In genomic region chr2:218852911-218853667, GRCh38 we compare ENCODE assay signal across 9 cellular contexts. TPM values are rescaled to one million over a fixed set of nuclear protein-coding genes. Genes with fewer than 3 reads are reported as not detected.
DNase-seq lines count a peak whose midpoint lies in the region; ATAC-seq and TF ChIP-seq lines count a peak whose summit lies in the region.
"Had no signal": no experiment of that assay in that cellular context is flagged by ENCODE, and none has a peak within 500 bp of the region (broad histone marks: within the 10 kb centered on the region; RNA-seq: fewer than 3 reads in every experiment).

No MANE protein-coding gene starts in this region.

- H3K27ac ChIP-seq in gastroesophageal sphincter (no peak overlapping the region), trophoblast cell (ENCODE audit: low read depth, low read length) (peak overlapping the region; percentile 12), vagina (no peak overlapping the region)
- H3K27ac ChIP-seq: SJSA1 had no signal

- intact Hi-C loops in activated T-helper 1 cell treated with anti-CD3 and anti-CD28 coated beads, Interleukin-12 subunit alpha, Interleukin-12 subunit beta, Interleukin-2, Interleukin-4 antibody, amounts not matched to agents 30 ng/mL and 10 ng/mL and 1 ng/mL, durations not matched to agents 14 hours and 24 hours and 36 hours (cut with micrococcal nuclease): loop anchor here (1.0 to 10.0 kb wide), 3 partner anchors 45 to 302 kb away; no protein-coding TSS in a partner anchor
- intact Hi-C loops in vagina (cut with DNase I): no loop called here

- no peaks in the 10 kb centered on the region for H3K79me2 ChIP-seq in trophoblast cell (ENCODE audit: control insufficient read depth, insufficient read depth, low read length, poor library complexity)

- H3K4me3 Mint-ChIP-seq in activated T-helper 1 cell treated with anti-CD3 and anti-CD28 coated beads, Interleukin-12 subunit alpha, Interleukin-12 subunit beta, Interleukin-2, Interleukin-4 antibody, amounts not matched to agents 30 ng/mL and 10 ng/mL and 1 ng/mL, durations not matched to agents 14 hours and 24 hours and 36 hours: no peak overlapping the region

- TF ChIP-seq POLR2A in gastroesophageal sphincter (IDR thresholded peaks at IDR 0.05) (no peak), vagina (IDR thresholded peaks at IDR 0.05) (no peak)

- no peak overlapping the region for H3K4ac ChIP-seq in trophoblast cell (ENCODE audit: low read depth, low read length)

- no peak overlapping the region for H2AK5ac ChIP-seq in trophoblast cell (ENCODE audit: low read length)

- H3K36me3 ChIP-seq in gastroesophageal sphincter (no peaks in the 10 kb centered on the region), trophoblast cell (ENCODE audit: control insufficient read depth in 1 of 2, insufficient read depth in 2 of 2, low read length in 2 of 2) (no peaks in the 10 kb centered on the region), vagina (no peaks in the 10 kb centered on the region)
- H3K36me3 ChIP-seq: SJSA1 had no signal

- 21 to 32% methylated on average over 5 to 7 of the region's 16 CpGs for WGBS in gastroesophageal sphincter (ENCODE audit: low coverage in 1 of 2), 2 donors
- no CpG with 5 or more reads among the region's 16 CpGs for WGBS in trophoblast cell (ENCODE audit: extremely low coverage, insufficient coverage, insufficient read length)

- H4K8ac ChIP-seq in trophoblast cell (ENCODE audit: low read depth, low read length): no peak overlapping the region

- peak overlapping the region; percentile 75 for H4K91ac ChIP-seq in trophoblast cell (ENCODE audit: low read depth, low read length)

- H3K23ac ChIP-seq in trophoblast cell (ENCODE audit: low read length): no peak overlapping the region

- TF ChIP-seq CTCF in gastroesophageal sphincter (IDR thresholded peaks at IDR 0.05) (peak in 3 of 4 experiments; percentile 55 to 72 (median 59)), vagina (IDR thresholded peaks at IDR 0.05) (peak; percentile 50 to 62 (median 62))

- H3K27me3 ChIP-seq in gastroesophageal sphincter (peaks cover 97% of the 10 kb centered on the region), trophoblast cell (ENCODE audit: insufficient read depth, low read length) (no peaks in the 10 kb centered on the region), vagina (no peaks in the 10 kb centered on the region)

- no peak overlapping the region for H3K9ac ChIP-seq in trophoblast cell (ENCODE audit: low read length)

- no peak overlapping the region for H4K12ac ChIP-seq in trophoblast cell (ENCODE audit: low read depth, low read length)

- no peak overlapping the region for H2AFZ ChIP-seq in trophoblast cell (ENCODE audit: insufficient read depth, low read length, poor library complexity)

- H3K18ac ChIP-seq in trophoblast cell (ENCODE audit: low read length): no peak overlapping the region

- H3K79me1 ChIP-seq in trophoblast cell (ENCODE audit: low read length): peaks cover 12% of the 10 kb centered on the region

- H3K4me1 ChIP-seq in gastroesophageal sphincter (no peaks in the 10 kb centered on the region), trophoblast cell (ENCODE audit: control insufficient read depth in 1 of 2, insufficient read depth in 2 of 2, low read length in 2 of 2) (peaks cover 41 to 45% of the 10 kb centered on the region in 2 experiments), vagina (no peaks in the 10 kb centered on the region)
- H3K4me1 ChIP-seq: SJSA1 had no signal

- peak overlapping the region; percentile 32 for H3K4me2 ChIP-seq in trophoblast cell (ENCODE audit: low read length)

- H3K4me1 Mint-ChIP-seq in activated T-helper 1 cell treated with anti-CD3 and anti-CD28 coated beads, Interleukin-12 subunit alpha, Interleukin-12 subunit beta, Interleukin-2, Interleukin-4 antibody, amounts not matched to agents 30 ng/mL and 10 ng/mL and 1 ng/mL, durations not matched to agents 14 hours and 24 hours and 36 hours (ENCODE audit: low read depth): no peaks in the 10 kb centered on the region

- H2BK12ac ChIP-seq in trophoblast cell (ENCODE audit: low read length): peak overlapping the region; percentile 9

- peak overlapping the region; percentile 54 for H3K14ac ChIP-seq in trophoblast cell (ENCODE audit: low read length)

- TF ChIP-seq EP300 in gastroesophageal sphincter (IDR thresholded peaks at IDR 0.05): no peak

- ATAC-seq in gastroesophageal sphincter: peak; percentile 59

- no peaks in the 10 kb centered on the region for H3K9me3 ChIP-seq in gastroesophageal sphincter
- H3K9me3 ChIP-seq in trophoblast cell (ENCODE audit: insufficient read depth, low read depth, low read length): no peaks in the 10 kb centered on the region
- no peaks in the 10 kb centered on the region for H3K9me3 ChIP-seq in vagina
- H3K9me3 ChIP-seq: SJSA1 had no signal

- H3K27ac Mint-ChIP-seq in activated T-helper 1 cell treated with anti-CD3 and anti-CD28 coated beads, Interleukin-12 subunit alpha, Interleukin-12 subunit beta, Interleukin-2, Interleukin-4 antibody, amounts not matched to agents 30 ng/mL and 10 ng/mL and 1 ng/mL, durations not matched to agents 14 hours and 24 hours and 36 hours: no peak overlapping the region

- H3K4me3 ChIP-seq in gastroesophageal sphincter (no peak overlapping the region), trophoblast cell (ENCODE audit: low read depth, low read length) (no peak overlapping the region), vagina (no peak overlapping the region)
- H3K4me3 ChIP-seq: SJSA1 had no signal

- H3K9me3 Mint-ChIP-seq in activated T-helper 1 cell treated with anti-CD3 and anti-CD28 coated beads, Interleukin-12 subunit alpha, Interleukin-12 subunit beta, Interleukin-2, Interleukin-4 antibody, amounts not matched to agents 30 ng/mL and 10 ng/mL and 1 ng/mL, durations not matched to agents 14 hours and 24 hours and 36 hours: no peaks in the 10 kb centered on the region

- H2BK120ac ChIP-seq in trophoblast cell (ENCODE audit: insufficient read depth, low read length, poor library complexity): peak overlapping the region; percentile 55

- H3K36me3 Mint-ChIP-seq in activated T-helper 1 cell treated with anti-CD3 and anti-CD28 coated beads, Interleukin-12 subunit alpha, Interleukin-12 subunit beta, Interleukin-2, Interleukin-4 antibody, amounts not matched to agents 30 ng/mL and 10 ng/mL and 1 ng/mL, durations not matched to agents 14 hours and 24 hours and 36 hours (ENCODE audit: low read depth): no peaks in the 10 kb centered on the region

- peaks cover 63% of the 10 kb centered on the region for H3K27me3 Mint-ChIP-seq in activated T-helper 1 cell treated with anti-CD3 and anti-CD28 coated beads, Interleukin-12 subunit alpha, Interleukin-12 subunit beta, Interleukin-2, Interleukin-4 antibody, amounts not matched to agents 30 ng/mL and 10 ng/mL and 1 ng/mL, durations not matched to agents 14 hours and 24 hours and 36 hours (ENCODE audit: insufficient read depth)

- DNase-seq in D341Med (ENCODE audit: low spot score): peak; percentile 60
- peak; percentile 79 for DNase-seq in HuH-7 (ENCODE audit: low spot score)
- peak; percentile 46 for DNase-seq in RKO (ENCODE audit: low spot score)
- DNase-seq in activated T-helper 1 cell treated with anti-CD3 and anti-CD28 coated beads, Interleukin-12 subunit alpha, Interleukin-12 subunit beta, Interleukin-2, Interleukin-4 antibody, amounts not matched to agents 30 ng/mL and 10 ng/mL and 1 ng/mL, durations not matched to agents 14 hours and 24 hours and 36 hours (ENCODE audit: low spot score): peak; percentile 18
- DNase-seq in trophoblast cell: peak; percentile 37 to 71
- no peak for DNase-seq in vagina (ENCODE audit: extremely low spot score in 2 of 2)
- DNase-seq in occipital lobe (lab: John Stamatoyannopoulos, UW): no peak

- H2BK5ac ChIP-seq in trophoblast cell (ENCODE audit: low read depth, low read length, poor library complexity): no peak overlapping the region

RNA-seq across cellular contexts. Expression of gene WNT6, which starts 6.5 kb away (rescaled TPM):
- not detected in 2 replicates for total RNA-seq in activated T-helper 1 cell treated with anti-CD3 and anti-CD28 coated beads, Interleukin-12 subunit alpha, Interleukin-12 subunit beta, Interleukin-2, Interleukin-4 antibody, amounts not matched to agents 30 ng/mL and 10 ng/mL and 1 ng/mL, durations not matched to agents 14 hours and 24 hours and 36 hours
- 1 to 10 TPM; 1.3 to 4.2 (median 4.0) TPM for total RNA-seq in gastroesophageal sphincter
- polyA plus RNA-seq in trophoblast cell (2013): 22.5 and 23.5 TPM in 2 replicates
- 2.0 TPM for total RNA-seq in vagina
- total RNA-seq in occipital lobe: not detected
- total RNA-seq: SJSA1 had no signal

RNA-seq across cellular contexts. Expression of gene PRKAG3, which starts 21.5 kb away (rescaled TPM):
- total RNA-seq in activated T-helper 1 cell treated with anti-CD3 and anti-CD28 coated beads, Interleukin-12 subunit alpha, Interleukin-12 subunit beta, Interleukin-2, Interleukin-4 antibody, amounts not matched to agents 30 ng/mL and 10 ng/mL and 1 ng/mL, durations not matched to agents 14 hours and 24 hours and 36 hours: not detected in 2 replicates
- not detected for total RNA-seq in gastroesophageal sphincter
- polyA plus RNA-seq in trophoblast cell (2013): not detected in 2 replicates
- total RNA-seq in vagina: not detected
- total RNA-seq in occipital lobe: not detected
- total RNA-seq: SJSA1 had no signal

RNA-seq across cellular contexts. Expression of gene WNT10A, which starts 27.6 kb away (rescaled TPM):
- 0.10 and 0.18 TPM in 2 replicates for total RNA-seq in activated T-helper 1 cell treated with anti-CD3 and anti-CD28 coated beads, Interleukin-12 subunit alpha, Interleukin-12 subunit beta, Interleukin-2, Interleukin-4 antibody, amounts not matched to agents 30 ng/mL and 10 ng/mL and 1 ng/mL, durations not matched to agents 14 hours and 24 hours and 36 hours
- total RNA-seq in gastroesophageal sphincter: not detected
- polyA plus RNA-seq in trophoblast cell (2013): 0.15 and 0.22 TPM in 2 replicates
- total RNA-seq in vagina: 2.5 TPM
- total RNA-seq in occipital lobe: not detected
- total RNA-seq: SJSA1 had no signal

Comparison
In these comparisons a context has a peak if more than half of its experiments do, and no peak if none do; other contexts are left out.
1. DNase-seq: peak in D341Med (single experiment), HuH-7 (single experiment), RKO (single experiment), activated T-helper 1 cell treated with anti-CD3 and anti-CD28 coated beads, Interleukin-12 subunit alpha, Interleukin-12 subunit beta, Interleukin-2, Interleukin-4 antibody, amounts not matched to agents 30 ng/mL and 10 ng/mL and 1 ng/mL, durations not matched to agents 14 hours and 24 hours and 36 hours (single experiment) and trophoblast cell (2 of 2); none in vagina (0 of 2) and occipital lobe (single experiment).